8 cellular contexts compared by ENCODE assay signal in the genomic region with DNA sequence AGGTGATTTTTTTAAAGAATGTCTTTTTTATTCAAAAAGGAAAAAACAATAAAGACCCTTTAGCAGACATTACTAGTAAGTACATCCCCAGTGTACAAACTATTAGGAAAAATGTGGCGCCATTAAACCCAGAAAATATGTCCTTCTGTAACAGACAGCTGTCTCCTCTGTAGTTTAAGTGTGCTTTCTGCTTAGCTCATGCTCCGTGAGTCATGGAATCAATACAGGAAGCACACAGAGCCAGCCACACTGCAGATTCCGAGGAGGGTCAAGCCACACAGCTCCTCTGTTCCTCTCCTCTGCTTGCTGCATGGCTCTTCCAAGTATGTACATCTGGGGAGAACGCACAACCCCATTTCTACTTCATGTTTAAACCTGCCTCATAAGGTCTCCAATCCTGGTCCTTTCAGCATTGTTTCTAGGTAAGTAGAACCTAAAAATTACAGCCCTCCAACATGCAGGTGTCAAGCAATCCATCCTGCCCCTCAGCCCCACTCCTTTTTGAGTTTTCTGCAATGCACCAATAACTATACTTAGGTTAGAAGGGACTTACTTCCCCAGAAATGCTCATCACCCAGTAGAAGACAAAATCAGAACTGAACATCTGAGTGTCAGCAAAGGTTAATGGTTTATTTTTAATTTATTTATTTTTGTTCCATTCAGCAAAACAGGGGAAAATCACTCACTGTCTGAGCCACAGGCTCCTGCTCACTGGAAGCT. TPM values are rescaled to one million over a fixed set of nuclear protein-coding genes. Genes with fewer than 3 reads are reported as not detected.
DNase-seq lines count a peak whose midpoint lies in the region; ATAC-seq, FAIRE-seq and TF ChIP-seq lines count a peak whose summit lies in the region.

No MANE protein-coding gene starts in this region.

- no peaks in the 10 kb centered on the region for H3K27me3 Mint-ChIP-seq in chondrocyte (ENCODE audit: low read depth)

- peak overlapping the region; percentile 46; the same call in 1 of the 2 replicates for H3K27ac ChIP-seq in HUES64 (ENCODE audit: low read depth, low read length)
- peak overlapping the region; percentile 80 for H3K27ac ChIP-seq in RWPE1
- peak overlapping the region; percentile 85 for H3K27ac ChIP-seq in HepG2 (ENCODE audit: extremely low read length, insufficient read depth, low read length)

- DNase-seq in BJ (ENCODE audit: low read depth) (no peak), RWPE1 (ENCODE audit: low spot score) (peak; percentile 63), chondrocyte (ENCODE audit: low spot score) (no peak), HepG2 (ENCODE audit: low spot score) (peak; percentile 88), stromal cell of bone marrow (ENCODE audit: low read depth) (peak; percentile 80), NAMALWA (ENCODE audit: low spot score) (no peak)

- peak overlapping the region; percentile 48 for H3K4me3 Mint-ChIP-seq in chondrocyte (ENCODE audit: unreplicated experiment)

- H3K4me1 Mint-ChIP-seq in chondrocyte (ENCODE audit: low read depth), result peaks cover 80% of the 10 kb centered on the region

- no peaks in the 10 kb centered on the region for H4K20me1 ChIP-seq in HepG2 (ENCODE audit: insufficient read depth, low read length)

- TF ChIP-seq RAD21 in HepG2 (CRISPR knock-in tag; IDR thresholded peaks at IDR 0.05), result no peak

- no peaks in the 10 kb centered on the region for H3K36me3 Mint-ChIP-seq in chondrocyte (ENCODE audit: low read depth)

- FAIRE-seq in HepG2 (lab: Jason Lieb, UNC), result peak; percentile 73

- H3K4me3 ChIP-seq in BJ (ENCODE audit: low read depth, low read length) (peak overlapping the region; percentile 28; the same call in 1 of the 2 replicates), HUES64 (ENCODE audit: low read length) (no peak overlapping the region), HepG2 (replicated peaks in 1 of 3; ENCODE audit: insufficient read depth in 1 of 3, low read depth in 2 of 3, low read length in 3 of 3) (peak overlapping the region; percentile 53 to 63 (median 55); a peak in 5 of 6 replicates)

- H3K9me3 ChIP-seq in HUES64 (ENCODE audit: insufficient read depth, low read depth, low read length), result no peaks in the 10 kb centered on the region
- H3K9me3 ChIP-seq in HepG2 (ENCODE audit: low read length), result no peaks in the 10 kb centered on the region

- intact Hi-C loops in HepG2 (cut with micrococcal nuclease; ENCODE audit: unreplicated experiment), result loop anchor here (1.0 to 5.0 kb wide), 2 partner anchors 38 to 56 kb away; partner anchors contain the start of gene ACVR1

- H3K36me3 ChIP-seq in BJ (ENCODE audit: control insufficient read depth, insufficient read depth, low read length) (no peaks in the 10 kb centered on the region), HUES64 (ENCODE audit: insufficient read depth, low read length) (no peaks in the 10 kb centered on the region), HepG2 (replicated peaks in 1 of 2; ENCODE audit: control insufficient read depth in 1 of 2, insufficient read depth in 2 of 2, low read length in 2 of 2) (no peaks in the 10 kb centered on the region)

- POLR2A ChIA-PET in BJ (lab: Charles Lee) (no interaction called here), RWPE1 (lab: Yijun Ruan, JAX; ENCODE audit: low non-redundant PET) (interaction anchor here (1.1 kb wide), 1 partner anchor 38 kb away, joined by 3 read pairs; the partner anchor contains the start of gene ACVR1), HepG2 (lab: Yijun Ruan, JAX) (interaction anchor here (1.2 to 4.0 kb wide), 4 partner anchors 8 to 292 kb away, joined by 3 to 26 read pairs (median 4); partner anchors contain the start of gene ACVR1)

- no peaks in the 10 kb centered on the region for H3K79me2 ChIP-seq in HepG2 (ENCODE audit: insufficient read depth, low read length)

- no TSS peak for BruUV-seq in HepG2 (replicated peaks; lab: Mats Ljungman, UMichigan)

- TF ChIP-seq CTCF in BJ (IDR thresholded peaks at IDR 0.05; ENCODE audit: insufficient read depth, low read depth, low read length), result no peak
- no peak for TF ChIP-seq CTCF in RWPE1 (conservative IDR thresholded peaks at IDR 0.05; ENCODE audit: low read depth)
- no peak for TF ChIP-seq CTCF in chondrocyte (IDR thresholded peaks at IDR 0.05)
- no peak for TF ChIP-seq CTCF in HepG2 (CRISPR knock-in tag; IDR thresholded peaks at IDR 0.05)

- CTCF ChIA-PET in BJ (lab: Yijun Ruan, JAX), result interaction anchor here (1.0 kb wide), 1 partner anchor 9 kb away, joined by 3 read pairs; no protein-coding TSS in a partner anchor
- CTCF ChIA-PET in RWPE1 (lab: Yijun Ruan, JAX), result no interaction called here
- CTCF ChIA-PET in HepG2 (lab: Yijun Ruan, JAX; ENCODE audit: low intra/inter-chr PET ratio, low total read pairs), result no interaction called here

- ATAC-seq in HepG2 (peak; percentile 87), HG03159 (IDR thresholded peaks at IDR 0.05; ENCODE audit: unreplicated experiment) (no peak)

- peak overlapping the region; percentile 96 for H3K4me2 ChIP-seq in HepG2 (ENCODE audit: low read depth, low read length)

- H3K27me3 ChIP-seq in BJ (ENCODE audit: control insufficient read depth, insufficient read depth, low read length), result no peaks in the 10 kb centered on the region
- no peaks in the 10 kb centered on the region for H3K27me3 ChIP-seq in HUES64 (ENCODE audit: insufficient read depth, low read length)
- no peaks in the 10 kb centered on the region for H3K27me3 ChIP-seq in HepG2 (ENCODE audit: control insufficient read depth in 1 of 2, insufficient read depth in 2 of 2, low read length in 2 of 2)

- TF ChIP-seq EP300 in HepG2 (IDR thresholded peaks at IDR 0.05; ENCODE audit: low read depth in 2 of 2, low read length in 2 of 2), result peak in 1 of 2 experiments; percentile 75; a peak in 2 of 4 replicates
- peak; percentile 77 for TF ChIP-seq EP300 in HepG2 (CRISPR knock-in tag; IDR thresholded peaks at IDR 0.05; ENCODE audit: borderline replicate concordance)

- H2AFZ ChIP-seq in HepG2 (ENCODE audit: low read length), result no peak overlapping the region

- in situ Hi-C loops in HepG2 (cut with HindIII; ENCODE audit: extremely low pct_ligation_motif_present, low pct_unique_long_range_greater_than_20kb), result no loop called here

- H3K9ac ChIP-seq in HUES64 (ENCODE audit: low read depth, low read length), result peak overlapping the region; percentile 5; the same call in 1 of the 2 replicates
- H3K9ac ChIP-seq in HepG2 (ENCODE audit: insufficient read depth, low read depth, low read length), result peak overlapping the region; percentile 68

- peaks cover 55% of the 10 kb centered on the region for H3K4me1 ChIP-seq in HUES64 (ENCODE audit: insufficient read depth, low read length)
- H3K4me1 ChIP-seq in HepG2 (ENCODE audit: insufficient read depth, low read length), result peaks cover 76% of the 10 kb centered on the region

- H3K27ac Mint-ChIP-seq in chondrocyte (ENCODE audit: unreplicated experiment), result peak overlapping the region; percentile 87

- WGBS in HUES64, result 48% methylated on average over 4 of the region's 4 CpGs
- 9% methylated on average over 4 of the region's 4 CpGs for WGBS in HepG2 (ENCODE audit: low lambda C conversion rate)

- TF ChIP-seq POLR2A in HepG2 (IDR thresholded peaks at IDR 0.05; ENCODE audit: insufficient read depth in 1 of 2, low read depth in 2 of 2, low read length in 2 of 2), result peak; percentile 37 to 51; a peak in 3 of 4 replicates

- no peaks in the 10 kb centered on the region for H3K9me3 Mint-ChIP-seq in chondrocyte (ENCODE audit: low read depth)

TF ChIP-seq in HepG2, 621 proteins besides CTCF, POLR2A, EP300 and RAD21 (continues in another document):
- TF ChIP-seq LCORL (IDR thresholded peaks at IDR 0.05), result no peak
- TF ChIP-seq LCORL (CRISPR knock-in tag; IDR thresholded peaks at IDR 0.05), result no peak

RNA-seq across cellular contexts. Expression of gene ACVR1, which starts 37.5 kb away (rescaled TPM):
- polyA plus RNA-seq in BJ (2011; rRNA removed), result 28.5 and 38.0 TPM in 2 replicates
- 29.5 and 31.1 TPM in 2 replicates for polyA minus RNA-seq in BJ (2011; rRNA and poly(A)+ RNA removed)
- 12.0 TPM for polyA plus RNA-seq in HUES64 (2013, experiment 1 of 2)
- 10.9 TPM for polyA plus RNA-seq in HUES64 (2013, experiment 2 of 2)
- 53.1 to 81.7 TPM (median 76.9 TPM) in 3 replicates for total RNA-seq in chondrocyte
- 2.3 and 2.8 TPM in 2 replicates for total RNA-seq in HepG2 (2016; rRNA removed; fragmentation: Illumina TruSeq; extraction: Trizol)
- 1.3 and 1.7 TPM in 2 replicates for total RNA-seq in HepG2 (2016; cell fraction: cytosol; rRNA removed; fragmentation: Illumina TruSeq; extraction: Trizol; ENCODE audit: low read depth)
- total RNA-seq in HepG2 (2016; cell fraction: insoluble cytoplasmic fraction; rRNA removed; fragmentation: Illumina TruSeq; extraction: Trizol), result 2.7 and 3.8 TPM in 2 replicates
- total RNA-seq in HepG2 (2016; cell fraction: membrane; rRNA removed; fragmentation: Illumina TruSeq; extraction: Trizol), result 3.1 and 3.3 TPM in 2 replicates
- 8.2 and 8.4 TPM in 2 replicates for total RNA-seq in HepG2 (2016; cell fraction: nucleus; rRNA removed; fragmentation: Illumina TruSeq; extraction: Trizol)
- polyA plus RNA-seq in HepG2 (2011; rRNA removed), result 5.4 and 6.9 TPM in 2 replicates
- polyA plus RNA-seq in HepG2 (2011; cell fraction: cytosol; rRNA removed), result 4.3 and 8.0 TPM in 2 replicates
- polyA plus RNA-seq in HepG2 (2011; cell fraction: nucleus; rRNA removed), result 5.9 and 6.4 TPM in 2 replicates
- polyA plus RNA-seq in HepG2 (2012), result 8.6 and 9.9 TPM in 2 replicates
- 0.64 and 0.91 TPM in 2 replicates for polyA plus RNA-seq in HepG2 (2016; cell fraction: cytosol; fragmentation: Illumina TruSeq; extraction: Trizol; ENCODE audit: low read depth)
- 4.0 and 4.8 TPM in 2 replicates for polyA plus RNA-seq in HepG2 (2016; cell fraction: insoluble cytoplasmic fraction; fragmentation: Illumina TruSeq; extraction: Trizol; ENCODE audit: low read depth)
- polyA plus RNA-seq in HepG2 (2016; cell fraction: membrane; fragmentation: Illumina TruSeq; extraction: Trizol; ENCODE audit: low read depth), result 1.3 and 1.6 TPM in 2 replicates
- polyA plus RNA-seq in HepG2 (2016; cell fraction: nucleus; fragmentation: Illumina TruSeq; extraction: Trizol; ENCODE audit: insufficient read depth, low read depth), result 11.1 and 11.6 TPM in 2 replicates
- polyA minus RNA-seq in HepG2 (2011; rRNA and poly(A)+ RNA removed; ENCODE audit: low replicate concordance), result 8.0 and 8.3 TPM in 2 replicates
- 6.2 and 10.0 TPM in 2 replicates for polyA minus RNA-seq in HepG2 (2011; cell fraction: cytosol; rRNA and poly(A)+ RNA removed)
- 12.7 and 15.2 TPM in 2 replicates for polyA minus RNA-seq in HepG2 (2011; cell fraction: nucleus; rRNA and poly(A)+ RNA removed)

Comparison
In these comparisons a context has a peak if more than half of its experiments do, and no peak if none do; other contexts are left out.
1. DNase-seq: peak in RWPE1 (single experiment), HepG2 (single experiment) and stromal cell of bone marrow (single experiment); none in BJ (single experiment), chondrocyte (single experiment) and NAMALWA (single experiment).
2. Peak in every context shown above with its lines, with median percentiles within 50 percentile points of each other: H3K27ac ChIP-seq.